In genomic region chr14:35533357-35534129, GRCh38 we compare ENCODE assay signal across 8 cellular contexts. TPM values are rescaled to one million over a fixed set of nuclear protein-coding genes. Genes with fewer than 3 reads are reported as not detected.
DNase-seq lines count a peak whose midpoint lies in the region; ATAC-seq and TF ChIP-seq lines count a peak whose summit lies in the region.

No MANE protein-coding gene starts in this region.

- no peak for TF ChIP-seq POLR2A in esophagus squamous epithelium (IDR thresholded peaks at IDR 0.05)

- H3K9ac ChIP-seq in BLaER1 treated with 17β-estradiol and CSF1 and Interleukin-3, amounts not matched to agents 10 nM and 100 nM, result peak overlapping the region in 5 of 11 experiments; percentile 12 to 51 (median 24); a peak in 5 of 22 replicates

- H3K36me3 ChIP-seq in BLaER1 treated with 17β-estradiol and CSF1 and Interleukin-3, amounts not matched to agents 10 nM and 100 nM, result no peaks in the 10 kb centered on the region
- H3K36me3 ChIP-seq in esophagus squamous epithelium, result peaks cover 0 to 12% (median 0%) of the 10 kb centered on the region in 3 donors

- peaks cover 23 to 62% (median 52%) of the 10 kb centered on the region in 5 donors for H3K27me3 Mint-ChIP-seq in naive thymus-derived CD8-positive, alpha-beta T cell
- H3K27me3 Mint-ChIP-seq in stimulated activated naive CD8-positive, alpha-beta T cell treated with anti-CD3 and anti-CD28 coated beads, Interleukin-15, Interleukin-2, amounts not matched to agents 100 ng/mL and 50 ng/mL, for 24 hours, result peaks cover 65% of the 10 kb centered on the region

- POLR2A ChIA-PET in naive thymus-derived CD8-positive, alpha-beta T cell (lab: Charles Lee), result no interaction called here

- peaks cover 5 to 22% (median 17%) of the 10 kb centered on the region in 10 experiments; a peak in 18 of 20 replicates for H3K4me1 ChIP-seq in BLaER1 treated with 17β-estradiol and CSF1 and Interleukin-3, amounts not matched to agents 10 nM and 100 nM
- peaks cover 26 to 33% (median 27%) of the 10 kb centered on the region in 3 donors for H3K4me1 ChIP-seq in esophagus squamous epithelium

- intact Hi-C loops in esophagus squamous epithelium (cut with DNase I), result no loop called here

- H4K20me1 ChIP-seq in BLaER1 treated with 17β-estradiol and CSF1 and Interleukin-3, amounts not matched to agents 10 nM and 100 nM, result peaks cover 0 to 31% (median 7%) of the 10 kb centered on the region in 11 experiments; a peak in 12 of 22 replicates

- H3K4me1 Mint-ChIP-seq in naive thymus-derived CD8-positive, alpha-beta T cell, result peaks cover 5 to 18% (median 9%) of the 10 kb centered on the region in 4 donors
- peaks cover 18% of the 10 kb centered on the region for H3K4me1 Mint-ChIP-seq in stimulated activated naive CD8-positive, alpha-beta T cell treated with anti-CD3 and anti-CD28 coated beads, Interleukin-15, Interleukin-2, amounts not matched to agents 100 ng/mL and 50 ng/mL, for 24 hours (ENCODE audit: low read depth)

- H3K27ac Mint-ChIP-seq in naive thymus-derived CD8-positive, alpha-beta T cell, result no peak overlapping the region
- no peak overlapping the region for H3K27ac Mint-ChIP-seq in stimulated activated naive CD8-positive, alpha-beta T cell treated with anti-CD3 and anti-CD28 coated beads, Interleukin-15, Interleukin-2, amounts not matched to agents 100 ng/mL and 50 ng/mL, for 24 hours

- H3K4me3 Mint-ChIP-seq in naive thymus-derived CD8-positive, alpha-beta T cell, result peak overlapping the region; percentile 64 to 83 (median 74)
- peak overlapping the region; percentile 79 for H3K4me3 Mint-ChIP-seq in stimulated activated naive CD8-positive, alpha-beta T cell treated with anti-CD3 and anti-CD28 coated beads, Interleukin-15, Interleukin-2, amounts not matched to agents 100 ng/mL and 50 ng/mL, for 24 hours

- no peak for TF ChIP-seq CTCF in esophagus squamous epithelium (IDR thresholded peaks at IDR 0.05)

- ATAC-seq in GM19351 (IDR thresholded peaks at IDR 0.05; ENCODE audit: unreplicated experiment) (peak; percentile 77), HG03442 (IDR thresholded peaks at IDR 0.05; ENCODE audit: unreplicated experiment) (peak; percentile 69)
- ATAC-seq in naive thymus-derived CD8-positive, alpha-beta T cell, result peak; percentile 52 to 67

- H3K9me3 Mint-ChIP-seq in naive thymus-derived CD8-positive, alpha-beta T cell, result no peaks in the 10 kb centered on the region
- no peaks in the 10 kb centered on the region for H3K9me3 Mint-ChIP-seq in stimulated activated naive CD8-positive, alpha-beta T cell treated with anti-CD3 and anti-CD28 coated beads, Interleukin-15, Interleukin-2, amounts not matched to agents 100 ng/mL and 50 ng/mL, for 24 hours

- WGBS in esophagus squamous epithelium, 2 donors, result 4% methylated on average over 3 of the region's 95 CpGs; no CpG with 5 or more reads in 1 of the 2 donors

- H3K4me2 ChIP-seq in BLaER1 treated with 17β-estradiol and CSF1 and Interleukin-3, amounts not matched to agents 10 nM and 100 nM, result peak overlapping the region; percentile 91 to 100 (median 99)

- peaks cover 54 to 67% (median 62%) of the 10 kb centered on the region in 11 experiments for H3K27me3 ChIP-seq in BLaER1 treated with 17β-estradiol and CSF1 and Interleukin-3, amounts not matched to agents 10 nM and 100 nM
- H3K27me3 ChIP-seq in esophagus squamous epithelium, result peaks cover 4 to 78% (median 28%) of the 10 kb centered on the region in 4 donors

- DNase-seq in NCI-H69 (lab: John Stamatoyannopoulos, UW) (peak; percentile 98), activated T-cell treated with anti-CD3 and anti-CD28 coated beads for 4 hours (peak; percentile 49), esophagus squamous epithelium (lab: John Stamatoyannopoulos, UW) (no peak)
- DNase-seq in naive thymus-derived CD8-positive, alpha-beta T cell, result peak in 7 of 10 donors; percentile 3 to 62 (median 25)

- H3K36me3 Mint-ChIP-seq in naive thymus-derived CD8-positive, alpha-beta T cell, result peaks cover 5 to 13% (median 6%) of the 10 kb centered on the region in 3 donors
- peaks cover 6% of the 10 kb centered on the region for H3K36me3 Mint-ChIP-seq in stimulated activated naive CD8-positive, alpha-beta T cell treated with anti-CD3 and anti-CD28 coated beads, Interleukin-15, Interleukin-2, amounts not matched to agents 100 ng/mL and 50 ng/mL, for 24 hours (ENCODE audit: low read depth)

- H3K4me3 ChIP-seq in BLaER1 treated with 17β-estradiol and CSF1 and Interleukin-3, amounts not matched to agents 10 nM and 100 nM, result peak overlapping the region; percentile 58 to 80 (median 68)
- H3K4me3 ChIP-seq in esophagus squamous epithelium, result peak overlapping the region; percentile 41 to 77 (median 56)

- H3K27ac ChIP-seq in BLaER1 treated with 17β-estradiol and CSF1 and Interleukin-3, amounts not matched to agents 10 nM and 100 nM, result no peak overlapping the region
- no peak overlapping the region for H3K27ac ChIP-seq in esophagus squamous epithelium

- H3K9me3 ChIP-seq in BLaER1 treated with 17β-estradiol and CSF1 and Interleukin-3, amounts not matched to agents 10 nM and 100 nM (replicated peaks in 1 of 11), result peaks cover 0 to 15% (median 12%) of the 10 kb centered on the region in 11 experiments; a peak in 16 of 22 replicates
- no peaks in the 10 kb centered on the region for H3K9me3 ChIP-seq in esophagus squamous epithelium

RNA-seq across cellular contexts. Expression of gene INSM2, which starts 0.4 kb away (rescaled TPM):
- total RNA-seq in esophagus squamous epithelium, result not detected
- total RNA-seq in naive thymus-derived CD8-positive, alpha-beta T cell, result not detected
- polyA plus RNA-seq in naive thymus-derived CD8-positive, alpha-beta T cell, result not detected
